In the genomic region with DNA sequence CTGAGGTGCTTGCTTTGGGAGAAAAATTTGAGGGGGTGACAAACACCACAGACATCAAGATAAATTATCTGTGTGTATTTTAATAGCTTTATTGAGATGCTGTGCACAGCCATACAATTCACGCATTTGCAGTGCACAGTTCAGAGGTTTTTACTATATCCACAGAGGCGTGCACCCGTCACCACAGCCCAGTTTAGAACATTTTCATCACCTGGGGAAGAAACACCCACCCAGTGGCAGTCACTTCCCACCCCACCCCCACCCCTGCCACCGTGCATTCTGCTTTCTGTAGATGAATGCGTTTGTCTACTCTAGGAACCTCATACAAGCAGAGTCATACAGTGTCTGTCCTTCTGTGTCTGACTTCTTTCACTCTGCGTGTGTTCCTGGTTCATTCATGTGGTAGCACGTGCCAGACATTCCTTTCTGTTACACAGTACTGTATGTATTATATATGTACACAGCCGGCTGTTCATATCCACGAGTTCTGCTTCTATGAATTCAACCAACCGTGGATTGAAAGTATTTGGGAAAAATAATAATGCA, we compare ENCODE assay signal across 11 cellular contexts.
"Had no signal": no experiment of that assay in that cellular context is flagged by ENCODE, and none has a peak within 500 bp of the region (broad histone marks: within the 10 kb centered on the region; RNA-seq: fewer than 3 reads in every experiment).

No MANE protein-coding gene starts in this region.

- H3K4me1 Mint-ChIP-seq: endodermal cell had no signal

- H3K4me3 ChIP-seq: hepatocyte, thyroid gland had no signal

- H3K9me3 Mint-ChIP-seq: activated CD4-positive, alpha-beta memory T cell treated with anti-CD3 and anti-CD28 coated beads, Interleukin-2, amount 10 ng/mL, durations not matched to agents 7 days and 5 days; activated naive CD4-positive, alpha-beta T cell treated with anti-CD3 and anti-CD28 coated beads, Interleukin-2, amount 50 U/mL, for 24 hours had no signal

- H3K4me3 Mint-ChIP-seq: activated CD4-positive, alpha-beta memory T cell treated with anti-CD3 and anti-CD28 coated beads, Interleukin-2, amount 10 ng/mL, durations not matched to agents 7 days and 5 days; activated naive CD4-positive, alpha-beta T cell treated with anti-CD3 and anti-CD28 coated beads, Interleukin-2, amount 50 U/mL, for 24 hours; endodermal cell had no signal

- H3K36me3 ChIP-seq: thyroid gland had no signal

- H3K4me2 ChIP-seq: hepatocyte had no signal

- H3K4me1 ChIP-seq: thyroid gland had no signal

- H3K27ac Mint-ChIP-seq: activated CD4-positive, alpha-beta memory T cell treated with anti-CD3 and anti-CD28 coated beads, Interleukin-2, amount 10 ng/mL, durations not matched to agents 7 days and 5 days; activated naive CD4-positive, alpha-beta T cell treated with anti-CD3 and anti-CD28 coated beads, Interleukin-2, amount 50 U/mL, for 24 hours; activated T-helper 2 cell treated with anti-CD3 and anti-CD28 coated beads, Interferon-gamma antibody, Interleukin-2, Interleukin-4, amounts not matched to agents 10 μg/mL and 5 μg/mL and 100 μg/mL, durations not matched to agents 14 hours and 24 hours and 36 hours; endodermal cell had no signal

- H3K27me3 ChIP-seq: hepatocyte, thyroid gland had no signal

- H2AFZ ChIP-seq: hepatocyte had no signal

- H3K27ac ChIP-seq: hepatocyte, thyroid gland had no signal

- H3K9me3 ChIP-seq: thyroid gland had no signal

- H3K27me3 Mint-ChIP-seq: activated CD4-positive, alpha-beta memory T cell treated with anti-CD3 and anti-CD28 coated beads, Interleukin-2, amount 10 ng/mL, durations not matched to agents 7 days and 5 days; activated naive CD4-positive, alpha-beta T cell treated with anti-CD3 and anti-CD28 coated beads, Interleukin-2, amount 50 U/mL, for 24 hours had no signal

- DNase-seq: activated CD4-positive, alpha-beta memory T cell treated with anti-CD3 and anti-CD28 coated beads, Interleukin-2, amount 10 ng/mL, durations not matched to agents 7 days and 5 days; activated CD4-positive, alpha-beta T cell treated with anti-CD3 and anti-CD28 coated beads for 1 hour; activated CD8-positive, alpha-beta memory T cell treated with anti-CD3 and anti-CD28 coated beads, Interleukin-2, amount 50 U/mL, for 48 hours; amygdala; stimulated activated CD4-positive, alpha-beta T cell treated with anti-CD3 and anti-CD28 coated beads, Interleukin-12 subunit alpha, Interleukin-12 subunit beta, amount 100 ng/mL, for 4 hours; T-helper 9 cell; thyroid gland had no signal
